8 cellular contexts compared by ENCODE assay signal in the genomic region with DNA sequence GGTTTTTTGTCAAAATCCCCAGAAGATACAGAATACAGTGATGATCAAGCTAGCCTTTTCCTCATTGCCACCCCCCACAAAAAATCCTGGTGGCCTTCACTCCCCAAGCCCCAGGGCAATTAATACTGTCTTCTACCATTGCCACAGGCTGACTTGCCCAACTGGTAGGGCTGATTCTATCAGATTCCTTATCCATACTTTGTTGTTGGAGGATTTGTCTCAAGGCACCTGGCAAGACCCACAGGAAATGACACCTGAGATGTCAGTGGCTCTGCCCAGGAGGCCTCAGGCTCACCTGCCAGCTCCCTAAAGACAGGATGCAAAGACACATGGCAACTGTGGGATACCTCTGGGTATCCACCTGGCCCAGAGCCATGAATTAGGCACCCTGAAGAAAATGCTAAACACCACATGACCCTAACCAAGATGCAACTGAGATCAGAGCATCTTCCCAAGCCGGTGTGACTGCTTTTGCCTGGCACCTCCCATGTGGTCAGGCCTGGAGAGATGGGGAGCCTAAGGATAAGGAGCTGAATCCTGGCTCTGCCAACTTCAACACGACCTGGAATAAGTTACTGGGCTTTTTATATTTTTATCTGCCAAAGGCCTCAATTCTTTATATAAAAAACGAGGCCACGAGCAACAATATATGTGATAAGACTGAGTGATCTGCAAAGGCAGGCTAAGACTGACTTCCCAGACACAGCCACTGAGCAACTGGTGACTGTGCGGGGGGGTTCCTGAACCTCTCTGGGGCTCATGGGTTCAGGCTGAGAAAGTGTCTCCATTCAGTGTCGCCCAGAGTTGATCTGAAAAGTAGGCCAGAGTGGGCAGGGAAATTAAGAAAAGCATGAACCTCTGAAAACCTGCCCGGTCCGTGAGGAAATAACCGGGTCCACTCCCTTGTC. TPM values are rescaled to one million over a fixed set of nuclear protein-coding genes. Genes with fewer than 3 reads are reported as not detected.
DNase-seq lines count a peak whose midpoint lies in the region; ATAC-seq and TF ChIP-seq lines count a peak whose summit lies in the region.

No MANE protein-coding gene starts in this region.

- H3K9ac ChIP-seq in HUES64 (ENCODE audit: low read depth, low read length) (peak overlapping the region; percentile 73), rectal smooth muscle tissue (ENCODE audit: low read length) (peak overlapping the region; percentile 50)

- peak; percentile 21 for DNase-seq in activated gamma-delta T cell treated with anti-CD3 and anti-CD28 coated beads, Interleukin-2, amount 50 U/mL, for 16 hours (ENCODE audit: low read depth)
- DNase-seq in activated gamma-delta T cell treated with Interleukin-2 at 50 U/mL for 16 hours, result no peak
- peak; percentile 29 for DNase-seq in activated T-cell treated with anti-CD3 and anti-CD28 coated beads for 48 hours (ENCODE audit: low read depth)
- DNase-seq in glomerular visceral epithelial cell (ENCODE audit: extremely low spot score), result no peak

- no peak for TF ChIP-seq CTCF in gastroesophageal sphincter (IDR thresholded peaks at IDR 0.05)

- H3K36me3 ChIP-seq in HUES64 (ENCODE audit: insufficient read depth, low read length) (0 out of 2 replicates have a peak, but pooled peaks cover 8% of the 10 kb centered on the region), gastroesophageal sphincter (peaks cover 0 to 12% of the 10 kb centered on the region in 2 donors), rectal smooth muscle tissue (ENCODE audit: control insufficient read depth, insufficient read depth, low read length) (no peaks in the 10 kb centered on the region)

- H3K9me3 ChIP-seq in HUES64 (ENCODE audit: insufficient read depth, low read depth, low read length) (no peaks in the 10 kb centered on the region), gastroesophageal sphincter (no peaks in the 10 kb centered on the region)

- H3K4me1 ChIP-seq in HUES64 (ENCODE audit: insufficient read depth, low read length) (peaks cover 26% of the 10 kb centered on the region), gastroesophageal sphincter (peaks cover 4 to 39% (median 12%) of the 10 kb centered on the region in 3 donors), rectal smooth muscle tissue (ENCODE audit: control insufficient read depth, insufficient read depth, low read length) (peaks cover 11% of the 10 kb centered on the region)

- H3K27me3 ChIP-seq in HUES64 (ENCODE audit: insufficient read depth, low read length), result no peaks in the 10 kb centered on the region
- no peaks in the 10 kb centered on the region for H3K27me3 ChIP-seq in gastroesophageal sphincter
- no peaks in the 10 kb centered on the region for H3K27me3 ChIP-seq in rectal smooth muscle tissue (ENCODE audit: control insufficient read depth, insufficient read depth, low read length)

- WGBS in HUES64, result 42% methylated on average over 9 of the region's 9 CpGs
- WGBS in gastroesophageal sphincter (ENCODE audit: low coverage in 1 of 2), 2 donors, result 0 to 9% methylated on average over 1 to 6 of the region's 9 CpGs

- H3K27ac ChIP-seq in HUES64 (ENCODE audit: low read depth, low read length), result no peak overlapping the region
- H3K27ac ChIP-seq in gastroesophageal sphincter, result peak overlapping the region in 3 of 4 donors; percentile 87 to 92 (median 89)
- H3K27ac ChIP-seq in rectal smooth muscle tissue (ENCODE audit: low read depth, low read length), result no peak overlapping the region

- TF ChIP-seq POLR2A in gastroesophageal sphincter (IDR thresholded peaks at IDR 0.05), result no peak

- H3K4me3 ChIP-seq in HUES64 (ENCODE audit: low read length) (peak overlapping the region; percentile 79), gastroesophageal sphincter (peak overlapping the region; percentile 79 to 82), rectal smooth muscle tissue (ENCODE audit: low read length) (peak overlapping the region; percentile 83)

- no peak for TF ChIP-seq EP300 in gastroesophageal sphincter (IDR thresholded peaks at IDR 0.05)

- ATAC-seq in gastroesophageal sphincter (no peak), GM19463 (IDR thresholded peaks at IDR 0.05; ENCODE audit: unreplicated experiment) (no peak)

RNA-seq across cellular contexts. Expression of gene ATOX1, which starts 0.9 kb away (rescaled TPM):
- polyA plus RNA-seq in HUES64 (2013, experiment 1 of 2), result 64.3 TPM
- polyA plus RNA-seq in HUES64 (2013, experiment 2 of 2), result 83.1 TPM
- total RNA-seq in gastroesophageal sphincter, result 100 to 1,000 TPM in 1 of 4 donors, 10 to 100 TPM in 3; 61.6 to 145 (median 74.6) TPM

RNA-seq across cellular contexts. Expression of gene G3BP1, which starts 14.3 kb away (rescaled TPM):
- 172 TPM for polyA plus RNA-seq in HUES64 (2013, experiment 1 of 2)
- 164 TPM for polyA plus RNA-seq in HUES64 (2013, experiment 2 of 2)
- 100 to 1,000 TPM in 2 of 4 donors, 10 to 100 TPM in 2; 73.3 to 102 (median 89.1) TPM for total RNA-seq in gastroesophageal sphincter

Comparison
In these comparisons a context has a peak if more than half of its experiments do, and no peak if none do; other contexts are left out.
1. DNase-seq: peak in activated gamma-delta T cell treated with anti-CD3 and anti-CD28 coated beads, Interleukin-2, amount 50 U/mL, for 16 hours (single experiment) and activated T-cell treated with anti-CD3 and anti-CD28 coated beads for 48 hours (single experiment); none in activated gamma-delta T cell treated with Interleukin-2 at 50 U/mL for 16 hours (single experiment) and glomerular visceral epithelial cell (single experiment).
2. H3K27ac ChIP-seq: peak in gastroesophageal sphincter (3 of 4); none in HUES64 (single experiment) and rectal smooth muscle tissue (single experiment).
3. Peak in every context shown above with its lines, with median percentiles within 50 percentile points of each other: H3K4me3 ChIP-seq.